In genomic region chr2:219851801-219852481, GRCh38 we compare ENCODE assay signal across 1 cellular context.
TF ChIP-seq lines count a peak whose summit lies in the region.

No MANE protein-coding gene starts in this region.

TF ChIP-seq in A549, 52 proteins besides CTCF, POLR2A, EP300 and RAD21 (continued from another document):
- TF ChIP-seq REST (IDR thresholded peaks at IDR 0.05) (no peak), PBX3 (IDR thresholded peaks at IDR 0.05) (no peak), CHD4 (IDR thresholded peaks at IDR 0.05; ENCODE audit: borderline replicate concordance) (no peak), HES2 (IDR thresholded peaks at IDR 0.05) (no peak)
